12 cellular contexts compared by ENCODE assay signal in genomic region chr4:41095973-41096372, GRCh38.
DNase-seq lines count a peak whose midpoint lies in the region; ATAC-seq, FAIRE-seq and TF ChIP-seq lines count a peak whose summit lies in the region.
"Had no signal": no experiment of that assay in that cellular context is flagged by ENCODE, and none has a peak within 500 bp of the region (broad histone marks: within the 10 kb centered on the region; RNA-seq: fewer than 3 reads in every experiment).

No MANE protein-coding gene starts in this region.

- no peak overlapping the region for H3K4ac ChIP-seq in mesendoderm (ENCODE audit: low read depth, low read length)

- H3K4me3 ChIP-seq in astrocyte (ENCODE audit: insufficient read depth, low read depth, low read length): no peak overlapping the region
- no peak overlapping the region for H3K4me3 ChIP-seq in mesendoderm (ENCODE audit: low read length)

- no peak overlapping the region for H2BK120ac ChIP-seq in mesendoderm (ENCODE audit: low read depth, low read length)

- H4K5ac ChIP-seq in mesendoderm (ENCODE audit: low read length): no peak overlapping the region

- no peak overlapping the region for H2AFZ ChIP-seq in astrocyte (ENCODE audit: low read depth, low read length)

- H3K4me1 ChIP-seq in astrocyte (ENCODE audit: insufficient read depth, low read length) (peaks cover 8% of the 10 kb centered on the region), mesendoderm (ENCODE audit: control insufficient read depth, low read depth, low read length) (peaks cover 3% of the 10 kb centered on the region)
- H3K4me1 ChIP-seq: BE2C had no signal

- no peak overlapping the region for H3K18ac ChIP-seq in mesendoderm (ENCODE audit: low read length)

- H4K20me1 ChIP-seq in astrocyte (ENCODE audit: insufficient read depth, low read length): peaks cover 6% of the 10 kb centered on the region

- H3K27me3 Mint-ChIP-seq in astrocyte (ENCODE audit: low read depth, unreplicated experiment) (no peaks in the 10 kb centered on the region), T-helper 17 cell (peaks cover 18% of the 10 kb centered on the region)

- no peaks in the 10 kb centered on the region for H3K9me3 Mint-ChIP-seq in astrocyte (ENCODE audit: unreplicated experiment)

- no peak overlapping the region for H2BK15ac ChIP-seq in mesendoderm (replicated peaks; ENCODE audit: low read depth)

- H3K79me1 ChIP-seq in mesendoderm (ENCODE audit: low read length): no peaks in the 10 kb centered on the region

- no peaks in the 10 kb centered on the region for H3K27me3 ChIP-seq in astrocyte (ENCODE audit: insufficient read depth, low read length)
- no peaks in the 10 kb centered on the region for H3K27me3 ChIP-seq in mesendoderm (ENCODE audit: insufficient read depth, low read length, poor library complexity)
- H3K27me3 ChIP-seq: BE2C had no signal

- H3K9ac ChIP-seq in astrocyte (ENCODE audit: low read length) (no peak overlapping the region), mesendoderm (ENCODE audit: low read length) (no peak overlapping the region)

- DNase-seq in EH (ENCODE audit: low read depth) (peak; percentile 83), astrocyte (ENCODE audit: low read depth) (peak; percentile 86), mesendoderm (peak; percentile 44), NCI-H2171 (lab: John Stamatoyannopoulos, UW) (no peak), OCI-M2 (lab: John Stamatoyannopoulos, UW; ENCODE audit: unreplicated experiment) (no peak), T-helper 17 cell (no peak)
- no peak for DNase-seq in activated CD4-positive, alpha-beta T cell treated with anti-CD3 and anti-CD28 coated beads, Interleukin-2, amount 50 U/mL, for 48 hours
- DNase-seq: activated naive CD4-positive, alpha-beta T cell; BE2C; cortex of kidney had no signal

- H3K27ac ChIP-seq in astrocyte (ENCODE audit: low read depth, low read length) (peak overlapping the region; percentile 40), mesendoderm (ENCODE audit: low read depth, low read length) (no peak overlapping the region)
- H3K27ac ChIP-seq: HL-60 had no signal

- no CpG with 5 or more reads among the region's 4 CpGs for WGBS in mesendoderm (ENCODE audit: extremely low coverage, insufficient coverage, low lambda C conversion rate)

- TF ChIP-seq CTCF in astrocyte (IDR thresholded peaks at IDR 0.05; ENCODE audit: insufficient read depth, low read depth, low read length): no peak

- H3K4me1 Mint-ChIP-seq in astrocyte (ENCODE audit: low read depth, unreplicated experiment) (peaks cover 43% of the 10 kb centered on the region), T-helper 17 cell (no peaks in the 10 kb centered on the region)

- no peak overlapping the region for H3K56ac ChIP-seq in mesendoderm (ENCODE audit: low read length)

- H3K4me2 ChIP-seq in astrocyte (ENCODE audit: low read length): peak overlapping the region; percentile 39
- no peak overlapping the region for H3K4me2 ChIP-seq in mesendoderm (ENCODE audit: low read length)

- ATAC-seq in HG03432 (IDR thresholded peaks at IDR 0.05; ENCODE audit: unreplicated experiment): peak; percentile 76
- ATAC-seq in T-helper 17 cell: no peak

- peaks cover 11% of the 10 kb centered on the region for H3K36me3 Mint-ChIP-seq in astrocyte (ENCODE audit: low read depth, unreplicated experiment)
- no peaks in the 10 kb centered on the region for H3K36me3 Mint-ChIP-seq in T-helper 17 cell (ENCODE audit: low read depth)

- H2AK5ac ChIP-seq in mesendoderm (ENCODE audit: low read length): no peak overlapping the region

- FAIRE-seq in astrocyte (lab: Jason Lieb, UNC): peak; percentile 26

- H3K27ac Mint-ChIP-seq in astrocyte (ENCODE audit: unreplicated experiment) (peak overlapping the region; percentile 82), T-helper 17 cell (no peak overlapping the region)

- no peaks in the 10 kb centered on the region for H3K36me3 ChIP-seq in astrocyte (ENCODE audit: insufficient read depth, low read length)
- no peaks in the 10 kb centered on the region for H3K36me3 ChIP-seq in mesendoderm (ENCODE audit: control insufficient read depth, insufficient read depth, low read length)
- H3K36me3 ChIP-seq: BE2C had no signal

- H3K4me3 Mint-ChIP-seq in astrocyte (ENCODE audit: unreplicated experiment) (peak overlapping the region; percentile 1), T-helper 17 cell (no peak overlapping the region)

- no peak overlapping the region for H2BK5ac ChIP-seq in mesendoderm (ENCODE audit: low read length)

- H3K23ac ChIP-seq in mesendoderm (ENCODE audit: low read length): no peak overlapping the region

- H4K8ac ChIP-seq in mesendoderm (ENCODE audit: low read depth, low read length): no peak overlapping the region

- H3K9me3 ChIP-seq in astrocyte (ENCODE audit: insufficient read depth, low read depth, low read length) (no peaks in the 10 kb centered on the region), T-helper 17 cell (ENCODE audit: control insufficient read depth, low read length, poor library complexity, severe bottlenecking) (no peaks in the 10 kb centered on the region)
- H3K9me3 ChIP-seq: BE2C had no signal

- H3K79me2 ChIP-seq in astrocyte (ENCODE audit: insufficient read depth, low read length) (peaks cover 20% of the 10 kb centered on the region), mesendoderm (ENCODE audit: control insufficient read depth, insufficient read depth, low read length) (no peaks in the 10 kb centered on the region)

Comparison
In these comparisons a context has a peak if more than half of its experiments do, and no peak if none do; other contexts are left out.
1. DNase-seq: peak in EH (single experiment), astrocyte (single experiment) and mesendoderm (single experiment); none in NCI-H2171 (single experiment), OCI-M2 (single experiment), activated CD4-positive, alpha-beta T cell treated with anti-CD3 and anti-CD28 coated beads, Interleukin-2, amount 50 U/mL, for 48 hours (0 of 2) and T-helper 17 cell (0 of 3).